Comparison of ENCODE assay signal across 8 cellular contexts in genomic region chr16:84115919-84116719, GRCh38. TPM values are rescaled to one million over a fixed set of nuclear protein-coding genes. Genes with fewer than 3 reads are reported as not detected.
A peak's percentile ranks its signal among the peaks of the same experiment; 100 is the strongest.
DNase-seq lines count a peak whose midpoint lies in the region; ATAC-seq and TF ChIP-seq lines count a peak whose summit lies in the region.

No MANE protein-coding gene starts in this region.

- peaks cover 29% of the 10 kb centered on the region for H3K36me3 Mint-ChIP-seq in Calu3 (ENCODE audit: insufficient read depth, unreplicated experiment)

- peak overlapping the region; percentile 82 for H3K4me3 Mint-ChIP-seq in Calu3 (ENCODE audit: low read depth, unreplicated experiment)

- H3K27ac ChIP-seq in Peyer's patch (peak overlapping the region; percentile 86 to 98 (median 92)), body of pancreas (peak overlapping the region; percentile 80 to 94 (median 93))

- peak overlapping the region; percentile 88 for H3K27ac Mint-ChIP-seq in Calu3 (ENCODE audit: unreplicated experiment)

- CTCF ChIA-PET in Calu3 (lab: Charles Lee): interaction anchor here (0.7 to 1.8 kb wide), 8 partner anchors 13 to 71 kb away, joined by 3 to 15 read pairs (median 4); partner anchors contain the start of genes DNAAF1, HSDL1 and TAF1C

- DNase-seq in Calu3 (no peak), Peyer's patch (peak in 2 of 3 donors; percentile 60 to 78), body of pancreas (peak; percentile 64 to 75 (median 69)), inferior parietal cortex (ENCODE audit: extremely low spot score) (peak; percentile 59), NCI-H2196 (lab: John Stamatoyannopoulos, UW; ENCODE audit: unreplicated experiment) (no peak)
- peak; percentile 34 to 35 for DNase-seq in stimulated activated CD4-positive, alpha-beta T cell treated with anti-CD3 and anti-CD28 coated beads, Interleukin-15, amount 100 ng/mL, for 48 hours (ENCODE audit: low read depth in 2 of 2)

- H3K4me1 Mint-ChIP-seq in Calu3 (ENCODE audit: low read depth, unreplicated experiment): peaks cover 8% of the 10 kb centered on the region

- H3K36me3 ChIP-seq in Peyer's patch: no peaks in the 10 kb centered on the region
- no peaks in the 10 kb centered on the region for H3K36me3 ChIP-seq in body of pancreas (replicated peaks in 1 of 2; ENCODE audit: insufficient read depth in 1 of 2, low read depth in 2 of 2)

- no peaks in the 10 kb centered on the region for H3K9me3 Mint-ChIP-seq in Calu3 (ENCODE audit: low read depth, unreplicated experiment)

- peak; percentile 29 for ATAC-seq in GM19043 (IDR thresholded peaks at IDR 0.05; ENCODE audit: low read depth, unreplicated experiment)
- ATAC-seq in HG03175 (IDR thresholded peaks at IDR 0.05; ENCODE audit: unreplicated experiment): peak; percentile 38
- peak; percentile 62 for ATAC-seq in body of pancreas

- TF ChIP-seq POLR2A in Peyer's patch (IDR thresholded peaks at IDR 0.05) (no peak), body of pancreas (IDR thresholded peaks at IDR 0.05) (no peak)

- H3K27me3 ChIP-seq in Peyer's patch (no peaks in the 10 kb centered on the region), body of pancreas (no peaks in the 10 kb centered on the region)

- no peaks in the 10 kb centered on the region for H3K27me3 Mint-ChIP-seq in Calu3 (ENCODE audit: unreplicated experiment)

- H3K4me3 ChIP-seq in Peyer's patch (peak overlapping the region; percentile 82 to 97 (median 94)), body of pancreas (peak overlapping the region; percentile 89 to 92)

- 1 to 2% methylated on average over 16 to 54 of the region's 57 CpGs for WGBS in body of pancreas, 2 donors

- intact Hi-C loops in Calu3 (cut with micrococcal nuclease; ENCODE audit: unreplicated experiment): no loop called here
- intact Hi-C loops in body of pancreas (cut with DNase I): no loop called here

- H3K9me3 ChIP-seq in Peyer's patch (no peaks in the 10 kb centered on the region), body of pancreas (no peaks in the 10 kb centered on the region)

- TF ChIP-seq CTCF in Calu3 (IDR thresholded peaks at IDR 0.05; ENCODE audit: unreplicated experiment) (peak; percentile 39), Peyer's patch (IDR thresholded peaks at IDR 0.05) (peak in 3 of 6 experiments; percentile 32 to 66 (median 53)), body of pancreas (IDR thresholded peaks at IDR 0.05) (peak in 3 of 7 experiments; percentile 22 to 63 (median 60))

- BruUV-seq in Calu3 (replicated peaks; lab: Mats Ljungman, UMichigan): no TSS peak

- peaks cover 0 to 23% (median 11%) of the 10 kb centered on the region in 4 donors for H3K4me1 ChIP-seq in Peyer's patch
- H3K4me1 ChIP-seq in body of pancreas: peaks cover 24% of the 10 kb centered on the region

RNA-seq across cellular contexts. Expression of gene MBTPS1, which starts 0.6 kb away (rescaled TPM):
- 116 and 130 TPM in 2 replicates for total RNA-seq in Calu3 (2022)
- total RNA-seq in Peyer's patch: 100 to 1,000 TPM in 1 of 4 donors, 10 to 100 TPM in 3; 79.0 to 104 (median 91.7) TPM
- total RNA-seq in body of pancreas: 10 to 100 TPM; 58.9 to 75.5 TPM

RNA-seq across cellular contexts. Expression of gene HSDL1, which starts 28.9 kb away (rescaled TPM):
- total RNA-seq in Calu3 (2022): 20.8 and 23.0 TPM in 2 replicates
- 10 to 100 TPM in 3 of 4 donors, 1 to 10 TPM in 1; 8.4 to 25.0 (median 10.8) TPM for total RNA-seq in Peyer's patch
- 1 to 10 TPM; 6.3 to 8.0 TPM for total RNA-seq in body of pancreas

RNA-seq across cellular contexts. Expression of gene DNAAF1, which starts 29.0 kb away (rescaled TPM):
- total RNA-seq in Calu3 (2022) (0.32 TPM in 1 of 2 replicates, not detected in the other), Peyer's patch (not detected), body of pancreas (1 to 10 TPM in 1 of 2 donors, under 1 TPM in 1; 0.99 to 1.3 TPM)

Comparison
In these comparisons a context has a peak if more than half of its experiments do, and no peak if none do; other contexts are left out.
1. DNase-seq: peak in Peyer's patch (2 of 3), body of pancreas (4 of 4), inferior parietal cortex (single experiment) and stimulated activated CD4-positive, alpha-beta T cell treated with anti-CD3 and anti-CD28 coated beads, Interleukin-15, amount 100 ng/mL, for 48 hours (2 of 2); none in Calu3 (single experiment) and NCI-H2196 (single experiment).
2. Peak in every context shown above with its lines, with median percentiles within 50 percentile points of each other: ATAC-seq.